Comparison of ENCODE assay signal across 25 cellular contexts in genomic region chr2:84217446-84217845, GRCh38.
"Had no signal": no experiment of that assay in that cellular context is flagged by ENCODE, and none has a peak within 500 bp of the region (broad histone marks: within the 10 kb centered on the region; RNA-seq: fewer than 3 reads in every experiment).

No MANE protein-coding gene starts in this region.

- H3K4me1 Mint-ChIP-seq: memory B cell had no signal

- H3K4me3 ChIP-seq: esophagus squamous epithelium, gastroesophageal sphincter, left ventricle myocardium inferior, lower lobe of right lung, pancreas, stomach, thoracic aorta, transverse colon had no signal

- H3K4me3 Mint-ChIP-seq: dendritic cell treated with granulocyte-macrophage colony-stimulating factor and Interleukin-4, amounts not matched to agents 40 ng/mL and 50 ng/mL, for 4 days; effector memory CD8-positive, alpha-beta T cell; immature natural killer cell; memory B cell; natural killer cell treated with Interleukin-12 subunit alpha and Interleukin-12 subunit beta and Interleukin-15 and Interleukin-18, amount 100 ng/mL, for 72 hours had no signal

- H3K36me3 ChIP-seq: esophagus squamous epithelium, gastroesophageal sphincter, left ventricle myocardium inferior, lower lobe of right lung, pancreas, stomach, thoracic aorta, transverse colon had no signal

- H3K9me3 ChIP-seq: esophagus squamous epithelium, gastroesophageal sphincter, left ventricle myocardium inferior, lower lobe of right lung, pancreas, stomach, thoracic aorta, transverse colon had no signal

- H3K27ac Mint-ChIP-seq: dendritic cell treated with granulocyte-macrophage colony-stimulating factor and Interleukin-4, amounts not matched to agents 40 ng/mL and 50 ng/mL, for 4 days; effector memory CD8-positive, alpha-beta T cell; immature natural killer cell; memory B cell; natural killer cell treated with Interleukin-12 subunit alpha and Interleukin-12 subunit beta and Interleukin-15 and Interleukin-18, amount 100 ng/mL, for 72 hours; progenitor cell of endocrine pancreas had no signal

- ATAC-seq: effector memory CD8-positive, alpha-beta T cell; gastroesophageal sphincter; left cardiac atrium; lower lobe of right lung; natural killer cell treated with Interleukin-12 subunit alpha and Interleukin-12 subunit beta and Interleukin-15 and Interleukin-18, amount 100 ng/mL, for 72 hours; pancreas; right cardiac atrium had no signal

- H3K9me3 Mint-ChIP-seq: dendritic cell treated with granulocyte-macrophage colony-stimulating factor and Interleukin-4, amounts not matched to agents 40 ng/mL and 50 ng/mL, for 4 days; immature natural killer cell; memory B cell; natural killer cell treated with Interleukin-12 subunit alpha and Interleukin-12 subunit beta and Interleukin-15 and Interleukin-18, amount 100 ng/mL, for 72 hours had no signal

- H3K27me3 Mint-ChIP-seq: dendritic cell treated with granulocyte-macrophage colony-stimulating factor and Interleukin-4, amounts not matched to agents 40 ng/mL and 50 ng/mL, for 4 days; memory B cell had no signal

- H3K27me3 ChIP-seq: esophagus squamous epithelium, gastroesophageal sphincter, pancreas, stomach, transverse colon had no signal

- DNase-seq: effector memory CD8-positive, alpha-beta T cell; esophagus squamous epithelium; foreskin fibroblast; glutamatergic neuron; immature natural killer cell; kidney; left cardiac atrium; left ventricle myocardium inferior; lower lobe of right lung; midbrain; occipital lobe; pancreas; right cardiac atrium; small intestine; stimulated activated CD4-positive, alpha-beta T cell treated with anti-CD3 and anti-CD28 coated beads, Interleukin-12 subunit alpha, Interleukin-12 subunit beta, amount 100 ng/mL, for 4 hours; stimulated activated naive CD4-positive, alpha-beta T cell; stomach; substantia nigra; transverse colon had no signal

- H3K4me1 ChIP-seq: esophagus squamous epithelium, gastroesophageal sphincter, left ventricle myocardium inferior, lower lobe of right lung, pancreas, stomach, transverse colon had no signal

- H3K36me3 Mint-ChIP-seq: immature natural killer cell; memory B cell; natural killer cell treated with Interleukin-12 subunit alpha and Interleukin-12 subunit beta and Interleukin-15 and Interleukin-18, amount 100 ng/mL, for 72 hours had no signal

- H3K27ac ChIP-seq: esophagus squamous epithelium, gastroesophageal sphincter, left ventricle myocardium inferior, lower lobe of right lung, pancreas, stomach, thoracic aorta, transverse colon had no signal
